Comparison of ENCODE assay signal across 8 cellular contexts in genomic region chr16:77190190-77190477, GRCh38. TPM values are rescaled to one million over a fixed set of nuclear protein-coding genes. Genes with fewer than 3 reads are reported as not detected.
DNase-seq lines count a peak whose midpoint lies in the region; TF ChIP-seq lines count a peak whose summit lies in the region.

No MANE protein-coding gene starts in this region.

- H3K9ac ChIP-seq in HUES64 (ENCODE audit: low read depth, low read length): peak overlapping the region; percentile 90

- peaks cover 32% of the 10 kb centered on the region for H3K4me1 Mint-ChIP-seq in nephron progenitor cell

- H3K27me3 Mint-ChIP-seq in nephron progenitor cell (ENCODE audit: low read depth, poor library complexity): peaks cover 12% of the 10 kb centered on the region

- peak overlapping the region; percentile 58 for H3K4me2 ChIP-seq in DOHH2 (ENCODE audit: low read length)

- peak overlapping the region; percentile 96 for H3K27ac ChIP-seq in DOHH2 (ENCODE audit: low read depth, low read length)
- peak overlapping the region; percentile 99 for H3K27ac ChIP-seq in HUES64 (ENCODE audit: low read depth, low read length)

- H3K4me3 ChIP-seq in DOHH2 (ENCODE audit: low read length): peak overlapping the region; percentile 96
- H3K4me3 ChIP-seq in HUES64 (ENCODE audit: low read length): peak overlapping the region; percentile 99
- peak overlapping the region; percentile 91 for H3K4me3 ChIP-seq in choroid plexus epithelial cell (ENCODE audit: low read depth, low read length)

- peak overlapping the region; percentile 92 for H3K4me3 Mint-ChIP-seq in nephron progenitor cell

- H3K9me3 Mint-ChIP-seq in nephron progenitor cell: no peaks in the 10 kb centered on the region

- H3K9me2 ChIP-seq in DOHH2 (replicated peaks; ENCODE audit: control insufficient read depth, low read length): no peaks in the 10 kb centered on the region; the same call in 1 of the 2 replicates

- peaks cover 53% of the 10 kb centered on the region for H3K79me2 ChIP-seq in DOHH2 (ENCODE audit: control insufficient read depth, low read length)

- H3F3A ChIP-seq in DOHH2 (ENCODE audit: control insufficient read depth, insufficient read depth): peaks cover 2% of the 10 kb centered on the region; the same call in 1 of the 2 replicates

- H3K36me3 ChIP-seq in DOHH2 (ENCODE audit: control insufficient read depth, low read length): peaks cover 40% of the 10 kb centered on the region
- H3K36me3 ChIP-seq in HUES64 (ENCODE audit: insufficient read depth, low read length): peaks cover 22% of the 10 kb centered on the region

- no peaks in the 10 kb centered on the region for H4K20me1 ChIP-seq in DOHH2 (ENCODE audit: control insufficient read depth, insufficient read depth, low read depth, low read length)

- no peaks in the 10 kb centered on the region for H3K9me3 ChIP-seq in DOHH2 (ENCODE audit: control insufficient read depth, insufficient read depth, low read length)
- H3K9me3 ChIP-seq in HUES64 (ENCODE audit: insufficient read depth, low read depth, low read length): no peaks in the 10 kb centered on the region

- peaks cover 16% of the 10 kb centered on the region for H3K36me3 Mint-ChIP-seq in nephron progenitor cell (ENCODE audit: low read depth)

- DNase-seq in choroid plexus epithelial cell (ENCODE audit: low read depth): no peak
- DNase-seq in nephron progenitor cell: no peak
- no peak for DNase-seq in mucosa of gallbladder (ENCODE audit: low spot score)
- DNase-seq in NCI-H226: no peak
- DNase-seq in kidney tubule cell (ENCODE audit: low spot score): no peak
- DNase-seq in HuH-7 (ENCODE audit: low spot score): no peak

- H3K27ac Mint-ChIP-seq in nephron progenitor cell: peak overlapping the region; percentile 98

- H3K4me1 ChIP-seq in DOHH2 (ENCODE audit: control insufficient read depth, low read length) (peaks cover 21% of the 10 kb centered on the region), HUES64 (ENCODE audit: insufficient read depth, low read length) (0 out of 2 replicates have a peak, but pooled peaks cover 3% of the 10 kb centered on the region)

- TF ChIP-seq CTCF in DOHH2 (IDR thresholded peaks at IDR 0.05; ENCODE audit: low read depth, low read length, poor library complexity, severe bottlenecking) (no peak), choroid plexus epithelial cell (conservative IDR thresholded peaks at IDR 0.05; ENCODE audit: low read depth, low read length) (no peak), nephron progenitor cell (IDR thresholded peaks at IDR 0.05) (no peak)

- WGBS in HUES64: under 1% methylated on average over 19 of the region's 19 CpGs

- H3K27me3 ChIP-seq in DOHH2 (ENCODE audit: control insufficient read depth, low read length): no peaks in the 10 kb centered on the region
- no peaks in the 10 kb centered on the region for H3K27me3 ChIP-seq in HUES64 (ENCODE audit: insufficient read depth, low read length)

RNA-seq across cellular contexts. Expression of gene MON1B, which starts 0.9 kb away (rescaled TPM):
- 20.4 TPM for polyA plus RNA-seq in HUES64 (2013, experiment 1 of 2)
- polyA plus RNA-seq in HUES64 (2013, experiment 2 of 2): 19.1 TPM
- 86.3 TPM for total RNA-seq in mucosa of gallbladder

RNA-seq across cellular contexts. Expression of gene SYCE1L, which starts 9.1 kb away (rescaled TPM):
- 2.6 TPM for polyA plus RNA-seq in HUES64 (2013, experiment 1 of 2)
- polyA plus RNA-seq in HUES64 (2013, experiment 2 of 2): 2.5 TPM
- total RNA-seq in mucosa of gallbladder: 2.3 TPM
